Comparison of ENCODE assay signal across 19 cellular contexts in the genomic region with DNA sequence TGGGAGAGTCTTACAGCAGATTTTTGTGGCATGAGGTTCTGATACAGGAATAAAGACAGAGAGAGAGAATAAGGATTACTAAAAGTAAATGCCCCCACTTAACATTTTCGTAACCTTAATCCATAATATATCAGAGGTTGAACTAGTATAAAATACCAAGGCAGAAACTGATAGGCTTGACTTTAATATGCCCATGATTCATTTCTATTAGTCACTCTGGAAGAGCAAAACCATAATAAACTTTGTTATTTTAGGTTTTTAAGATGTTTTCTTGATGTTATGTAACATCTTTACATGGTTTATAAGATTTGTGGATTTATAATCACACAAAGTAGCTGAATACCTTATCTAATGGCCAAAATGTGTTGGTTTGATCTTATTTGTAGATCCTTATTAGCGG. TPM values are rescaled to one million over a fixed set of nuclear protein-coding genes. Genes with fewer than 3 reads are reported as not detected.
"Had no signal": no experiment of that assay in that cellular context is flagged by ENCODE, and none has a peak within 500 bp of the region (broad histone marks: within the 10 kb centered on the region; RNA-seq: fewer than 3 reads in every experiment).

No MANE protein-coding gene starts in this region.

- H3K27ac Mint-ChIP-seq: dendritic cell treated with granulocyte-macrophage colony-stimulating factor and Interleukin-4, amounts not matched to agents 40 ng/mL and 50 ng/mL, for 4 days; effector memory CD8-positive, alpha-beta T cell; naive thymus-derived CD4-positive, alpha-beta T cell; nephron progenitor cell; stimulated activated naive B cell treated with anti-CD40 and anti-IgM and Interleukin-4, amounts not matched to agents 10 μg/mL and 1 μg/mL and 100 μg/mL, for 72 hours had no signal

- ATAC-seq: effector memory CD8-positive, alpha-beta T cell; naive thymus-derived CD4-positive, alpha-beta T cell; psoas muscle; right lobe of liver; stimulated activated naive B cell treated with anti-CD40 and anti-IgM and Interleukin-4, amounts not matched to agents 10 μg/mL and 1 μg/mL and 100 μg/mL, for 72 hours; stimulated activated naive CD8-positive, alpha-beta T cell treated with anti-CD3 and anti-CD28 coated beads, Interleukin-15, amount 100 ng/mL, for 72 hours had no signal

- H3K4me3 ChIP-seq: esophagus squamous epithelium, heart left ventricle, psoas muscle, right lobe of liver, testis, tibial nerve had no signal

- H3K4me1 ChIP-seq: esophagus squamous epithelium, heart left ventricle, psoas muscle, right lobe of liver, testis, tibial nerve had no signal

- H3K9me3 ChIP-seq: esophagus squamous epithelium, heart left ventricle, psoas muscle, right lobe of liver, testis, tibial nerve had no signal

- H3K27ac ChIP-seq: epithelial cell of prostate, esophagus squamous epithelium, psoas muscle, right lobe of liver, testis, tibial nerve had no signal

- H3K27me3 ChIP-seq: esophagus squamous epithelium, heart left ventricle, right lobe of liver, testis, tibial nerve had no signal

- H3K4me3 Mint-ChIP-seq: dendritic cell treated with granulocyte-macrophage colony-stimulating factor and Interleukin-4, amounts not matched to agents 40 ng/mL and 50 ng/mL, for 4 days; effector memory CD8-positive, alpha-beta T cell; naive thymus-derived CD4-positive, alpha-beta T cell; nephron progenitor cell; stimulated activated naive B cell treated with anti-CD40 and anti-IgM and Interleukin-4, amounts not matched to agents 10 μg/mL and 1 μg/mL and 100 μg/mL, for 72 hours; stimulated activated naive CD8-positive, alpha-beta T cell treated with anti-CD3 and anti-CD28 coated beads, Interleukin-15, amount 100 ng/mL, for 72 hours had no signal

- DNase-seq: effector memory CD8-positive, alpha-beta T cell; esophagus squamous epithelium; foreskin melanocyte; heart left ventricle; hippocampal formation; kidney glomerular epithelial cell; naive thymus-derived CD4-positive, alpha-beta T cell; nephron progenitor cell; psoas muscle; retina; right lobe of liver; stimulated activated CD4-positive, alpha-beta T cell treated with anti-CD3 and anti-CD28 coated beads, Interleukin-2, amount 100 ng/mL, for 24 hours; stimulated activated CD4-positive, alpha-beta T cell treated with anti-CD3 and anti-CD28 coated beads, Interleukin-4, amount 100 ng/mL, for 4 hours; stimulated activated naive B cell treated with anti-CD40 and anti-IgM and Interleukin-4, amounts not matched to agents 10 μg/mL and 1 μg/mL and 100 μg/mL, for 72 hours; stimulated activated naive CD8-positive, alpha-beta T cell treated with anti-CD3 and anti-CD28 coated beads, Interleukin-15, amount 100 ng/mL, for 72 hours; testis had no signal

- H3K36me3 Mint-ChIP-seq: naive thymus-derived CD4-positive, alpha-beta T cell; stimulated activated naive B cell treated with anti-CD40 and anti-IgM and Interleukin-4, amounts not matched to agents 10 μg/mL and 1 μg/mL and 100 μg/mL, for 72 hours had no signal

- H3K36me3 ChIP-seq: esophagus squamous epithelium, heart left ventricle, right lobe of liver, tibial nerve had no signal

- H3K27me3 Mint-ChIP-seq: dendritic cell treated with granulocyte-macrophage colony-stimulating factor and Interleukin-4, amounts not matched to agents 40 ng/mL and 50 ng/mL, for 4 days; effector memory CD8-positive, alpha-beta T cell; naive thymus-derived CD4-positive, alpha-beta T cell; stimulated activated naive B cell treated with anti-CD40 and anti-IgM and Interleukin-4, amounts not matched to agents 10 μg/mL and 1 μg/mL and 100 μg/mL, for 72 hours; stimulated activated naive CD8-positive, alpha-beta T cell treated with anti-CD3 and anti-CD28 coated beads, Interleukin-15, amount 100 ng/mL, for 72 hours had no signal

- H3K9me3 Mint-ChIP-seq: dendritic cell treated with granulocyte-macrophage colony-stimulating factor and Interleukin-4, amounts not matched to agents 40 ng/mL and 50 ng/mL, for 4 days; nephron progenitor cell; stimulated activated naive B cell treated with anti-CD40 and anti-IgM and Interleukin-4, amounts not matched to agents 10 μg/mL and 1 μg/mL and 100 μg/mL, for 72 hours had no signal

- H3K4me1 Mint-ChIP-seq: naive thymus-derived CD4-positive, alpha-beta T cell; nephron progenitor cell; stimulated activated naive B cell treated with anti-CD40 and anti-IgM and Interleukin-4, amounts not matched to agents 10 μg/mL and 1 μg/mL and 100 μg/mL, for 72 hours; stimulated activated naive CD8-positive, alpha-beta T cell treated with anti-CD3 and anti-CD28 coated beads, Interleukin-15, amount 100 ng/mL, for 72 hours had no signal

RNA-seq across cellular contexts. Expression of a gene that starts 19.1 kb away (rescaled TPM):
- polyA plus RNA-seq: naive thymus-derived CD4-positive, alpha-beta T cell had no signal
